ENCODE assay signal across 8 cellular contexts in the genomic region with DNA sequence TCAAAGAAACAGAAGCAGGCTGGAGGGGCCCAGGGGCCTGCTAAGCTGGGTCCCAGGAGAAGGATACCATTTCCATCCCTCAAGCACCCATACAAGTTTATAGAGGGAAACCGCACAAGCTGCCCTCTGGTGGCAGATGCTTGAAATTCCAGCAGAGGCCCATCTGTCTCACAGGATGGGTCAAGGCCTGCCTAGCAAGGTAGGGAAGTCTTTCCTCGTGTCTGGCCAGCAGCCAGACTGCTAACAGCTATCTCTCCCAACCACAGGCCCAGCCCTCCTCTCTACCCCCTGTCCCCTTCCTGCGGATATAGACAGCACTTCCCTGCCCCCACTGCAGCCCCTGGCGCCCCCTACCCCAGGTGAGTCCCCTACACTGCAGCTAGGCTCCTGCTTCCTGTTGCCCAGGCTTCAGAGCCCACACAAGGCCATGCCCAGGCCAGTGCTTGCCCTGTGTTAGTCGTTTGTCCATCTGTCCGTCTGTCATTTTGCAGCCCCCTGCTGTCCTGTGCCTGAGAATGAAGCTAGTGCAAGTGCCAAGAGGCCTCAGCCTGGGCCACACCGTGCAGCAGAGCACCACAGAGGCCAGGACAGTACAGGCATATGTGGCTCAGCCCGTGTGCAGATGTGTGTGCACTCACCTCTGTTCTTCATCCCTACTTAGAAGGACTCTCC. TPM values are rescaled to one million over a fixed set of nuclear protein-coding genes. Genes with fewer than 3 reads are reported as not detected.
DNase-seq lines count a peak whose midpoint lies in the region; ATAC-seq, FAIRE-seq and TF ChIP-seq lines count a peak whose summit lies in the region.

No MANE protein-coding gene starts in this region.

- in situ Hi-C loops in HepG2 (cut with HindIII; ENCODE audit: extremely low pct_ligation_motif_present, low pct_unique_long_range_greater_than_20kb) = no loop called here

- WGBS in HepG2 (ENCODE audit: low lambda C conversion rate) = 36% methylated on average over 5 of the region's 8 CpGs

- intact Hi-C loops in HepG2 (cut with micrococcal nuclease; ENCODE audit: unreplicated experiment) = loop anchor here (1.0 kb wide), 2 partner anchors 38 to 101 kb away; no protein-coding TSS in a partner anchor

- H3K4me1 ChIP-seq in DND-41 (ENCODE audit: insufficient read depth, low read length) (peaks cover 9% of the 10 kb centered on the region; the same call in 1 of the 2 replicates), HepG2 (ENCODE audit: insufficient read depth, low read length) (peaks cover 24% of the 10 kb centered on the region)

- no peak overlapping the region for H3K4me3 Mint-ChIP-seq in stimulated activated naive CD8-positive, alpha-beta T cell treated with anti-CD3 and anti-CD28 coated beads, Interleukin-15, Interleukin-2, amounts not matched to agents 100 ng/mL and 50 ng/mL, for 24 hours

- peak overlapping the region; percentile 26 for H3K27ac Mint-ChIP-seq in stimulated activated naive CD8-positive, alpha-beta T cell treated with anti-CD3 and anti-CD28 coated beads, Interleukin-15, Interleukin-2, amounts not matched to agents 100 ng/mL and 50 ng/mL, for 24 hours

- POLR2A ChIA-PET in HepG2 (lab: Yijun Ruan, JAX) = interaction anchor here (1.0 to 4.4 kb wide), 10 partner anchors 9 to 119 kb away, joined by 3 to 31 read pairs (median 4); a partner anchor contains a TSS

- H3K9me3 Mint-ChIP-seq in stimulated activated naive CD8-positive, alpha-beta T cell treated with anti-CD3 and anti-CD28 coated beads, Interleukin-15, Interleukin-2, amounts not matched to agents 100 ng/mL and 50 ng/mL, for 24 hours = no peaks in the 10 kb centered on the region

- H3K9me3 ChIP-seq in DND-41 (ENCODE audit: insufficient read depth, low read length, severe bottlenecking) (no peaks in the 10 kb centered on the region), HepG2 (ENCODE audit: low read length) (no peaks in the 10 kb centered on the region)

- BruUV-seq in HepG2 (replicated peaks; lab: Mats Ljungman, UMichigan) = no TSS peak

- H4K20me1 ChIP-seq in DND-41 (ENCODE audit: insufficient read depth, low read length) (peaks cover 85% of the 10 kb centered on the region), HepG2 (ENCODE audit: insufficient read depth, low read length) (peaks cover 23% of the 10 kb centered on the region)

- TF ChIP-seq EP300 in HepG2 (IDR thresholded peaks at IDR 0.05; ENCODE audit: low read depth in 2 of 2, low read length in 2 of 2) = no peak
- no peak for TF ChIP-seq EP300 in HepG2 (CRISPR knock-in tag; IDR thresholded peaks at IDR 0.05; ENCODE audit: borderline replicate concordance)

- DNase-seq in DND-41 (peak; percentile 69), HCEC 1CT (peak; percentile 61), NCI-H2171 (lab: John Stamatoyannopoulos, UW) (peak; percentile 29), coronary artery (ENCODE audit: low spot score) (no peak), HepG2 (ENCODE audit: low spot score) (peak; percentile 78)

- no peak overlapping the region for H2AFZ ChIP-seq in DND-41 (ENCODE audit: low read depth, low read length)
- H2AFZ ChIP-seq in HepG2 (ENCODE audit: low read length) = no peak overlapping the region

- H3K4me1 Mint-ChIP-seq in stimulated activated naive CD8-positive, alpha-beta T cell treated with anti-CD3 and anti-CD28 coated beads, Interleukin-15, Interleukin-2, amounts not matched to agents 100 ng/mL and 50 ng/mL, for 24 hours (ENCODE audit: low read depth) = peaks cover 71% of the 10 kb centered on the region

- H3K27ac ChIP-seq in DND-41 (ENCODE audit: low read length) (no peak overlapping the region), coronary artery (no peak overlapping the region), HepG2 (ENCODE audit: extremely low read length, insufficient read depth, low read length) (no peak overlapping the region)

- CTCF ChIA-PET in HepG2 (lab: Yijun Ruan, JAX; ENCODE audit: low intra/inter-chr PET ratio, low total read pairs) = interaction anchor here (0.8 to 5.0 kb wide), 4 partner anchors 38 to 114 kb away, joined by 3 to 71 read pairs (median 9); no protein-coding TSS in a partner anchor

- peak; percentile 80 for ATAC-seq in DND-41 (ENCODE audit: insufficient read depth, low read depth)
- peak; percentile 78 for ATAC-seq in HepG2
- no peak for ATAC-seq in HG03469 (IDR thresholded peaks at IDR 0.05; ENCODE audit: unreplicated experiment)

- peaks cover 91% of the 10 kb centered on the region for H3K36me3 ChIP-seq in DND-41 (ENCODE audit: insufficient read depth, low read length)
- peaks cover 29 to 75% of the 10 kb centered on the region in 2 experiments for H3K36me3 ChIP-seq in HepG2 (replicated peaks in 1 of 2; ENCODE audit: control insufficient read depth in 1 of 2, insufficient read depth in 2 of 2, low read length in 2 of 2)

- peaks cover 41% of the 10 kb centered on the region for H3K36me3 Mint-ChIP-seq in stimulated activated naive CD8-positive, alpha-beta T cell treated with anti-CD3 and anti-CD28 coated beads, Interleukin-15, Interleukin-2, amounts not matched to agents 100 ng/mL and 50 ng/mL, for 24 hours (ENCODE audit: low read depth)

- TF ChIP-seq RAD21 in HepG2 (CRISPR knock-in tag; IDR thresholded peaks at IDR 0.05) = peak; percentile 76

- peak; percentile 87 for TF ChIP-seq CTCF in DND-41 (IDR thresholded peaks at IDR 0.05; ENCODE audit: borderline replicate concordance, extremely low read depth, low read length, poor library complexity, severe bottlenecking)
- TF ChIP-seq CTCF in WI38 (IDR thresholded peaks at IDR 0.05; ENCODE audit: low read depth, low read length) = peak; percentile 83
- peak; percentile 55 for TF ChIP-seq CTCF in coronary artery (IDR thresholded peaks at IDR 0.05)
- peak; percentile 84 for TF ChIP-seq CTCF in HepG2 (CRISPR knock-in tag; IDR thresholded peaks at IDR 0.05)

- H3K4me3 ChIP-seq in DND-41 (ENCODE audit: low read depth in 1 of 2, low read length in 2 of 2) (no peak overlapping the region), WI38 (ENCODE audit: low read depth, low read length) (no peak overlapping the region), coronary artery (no peak overlapping the region), HepG2 (replicated peaks in 1 of 3; ENCODE audit: insufficient read depth in 1 of 3, low read depth in 2 of 3, low read length in 3 of 3) (no peak overlapping the region)

- H3K9ac ChIP-seq in DND-41 (ENCODE audit: low read depth, low read length) (no peak overlapping the region), HepG2 (ENCODE audit: insufficient read depth, low read depth, low read length) (no peak overlapping the region)

- H3K27me3 Mint-ChIP-seq in stimulated activated naive CD8-positive, alpha-beta T cell treated with anti-CD3 and anti-CD28 coated beads, Interleukin-15, Interleukin-2, amounts not matched to agents 100 ng/mL and 50 ng/mL, for 24 hours = no peaks in the 10 kb centered on the region

- peaks cover 43% of the 10 kb centered on the region for H3K79me2 ChIP-seq in DND-41 (ENCODE audit: insufficient read depth, low read length)
- H3K79me2 ChIP-seq in HepG2 (ENCODE audit: insufficient read depth, low read length) = no peaks in the 10 kb centered on the region

- no peak overlapping the region for H3K4me2 ChIP-seq in DND-41 (ENCODE audit: insufficient read depth, low read length)
- no peak overlapping the region for H3K4me2 ChIP-seq in HepG2 (ENCODE audit: low read depth, low read length)

- FAIRE-seq in HepG2 (lab: Jason Lieb, UNC) = peak; percentile 90

- no peak for TF ChIP-seq POLR2A in HepG2 (IDR thresholded peaks at IDR 0.05; ENCODE audit: insufficient read depth in 1 of 2, low read depth in 2 of 2, low read length in 2 of 2)

- H3K27me3 ChIP-seq in DND-41 (ENCODE audit: insufficient read depth, low read length, poor library complexity) (no peaks in the 10 kb centered on the region), HepG2 (ENCODE audit: control insufficient read depth in 1 of 2, insufficient read depth in 2 of 2, low read length in 2 of 2) (no peaks in the 10 kb centered on the region)

RNA-seq across cellular contexts. Expression of a gene that starts 26.2 kb away (rescaled TPM):
- total RNA-seq in HepG2 (2016; rRNA removed; fragmentation: Illumina TruSeq; extraction: Trizol) = 6.8 and 7.9 TPM in 2 replicates
- total RNA-seq in HepG2 (2016; cell fraction: cytosol; rRNA removed; fragmentation: Illumina TruSeq; extraction: Trizol; ENCODE audit: low read depth) = 5.3 and 5.4 TPM in 2 replicates
- 7.1 and 8.8 TPM in 2 replicates for total RNA-seq in HepG2 (2016; cell fraction: insoluble cytoplasmic fraction; rRNA removed; fragmentation: Illumina TruSeq; extraction: Trizol)
- total RNA-seq in HepG2 (2016; cell fraction: membrane; rRNA removed; fragmentation: Illumina TruSeq; extraction: Trizol) = 15.7 and 15.8 TPM in 2 replicates
- total RNA-seq in HepG2 (2016; cell fraction: nucleus; rRNA removed; fragmentation: Illumina TruSeq; extraction: Trizol) = 10.0 and 10.9 TPM in 2 replicates
- polyA plus RNA-seq in HepG2 (2011; rRNA removed) = 6.3 and 9.0 TPM in 2 replicates
- 4.8 and 5.8 TPM in 2 replicates for polyA plus RNA-seq in HepG2 (2011; cell fraction: cytosol; rRNA removed)
- 7.5 and 7.7 TPM in 2 replicates for polyA plus RNA-seq in HepG2 (2011; cell fraction: nucleus; rRNA removed)
- 8.6 and 11.4 TPM in 2 replicates for polyA plus RNA-seq in HepG2 (2012)
- 21.6 and 22.8 TPM in 2 replicates for polyA plus RNA-seq in HepG2 (2016; cell fraction: cytosol; fragmentation: Illumina TruSeq; extraction: Trizol; ENCODE audit: low read depth)
- 21.8 and 29.7 TPM in 2 replicates for polyA plus RNA-seq in HepG2 (2016; cell fraction: insoluble cytoplasmic fraction; fragmentation: Illumina TruSeq; extraction: Trizol; ENCODE audit: low read depth)
- polyA plus RNA-seq in HepG2 (2016; cell fraction: membrane; fragmentation: Illumina TruSeq; extraction: Trizol; ENCODE audit: low read depth) = 44.0 and 50.2 TPM in 2 replicates
- 25.7 and 28.7 TPM in 2 replicates for polyA plus RNA-seq in HepG2 (2016; cell fraction: nucleus; fragmentation: Illumina TruSeq; extraction: Trizol; ENCODE audit: insufficient read depth, low read depth)
- polyA minus RNA-seq in HepG2 (2011; rRNA and poly(A)+ RNA removed; ENCODE audit: low replicate concordance) = 0.19 and 20.5 TPM in 2 replicates
- polyA minus RNA-seq in HepG2 (2011; cell fraction: cytosol; rRNA and poly(A)+ RNA removed) = 3.3 and 5.4 TPM in 2 replicates
- polyA minus RNA-seq in HepG2 (2011; cell fraction: nucleus; rRNA and poly(A)+ RNA removed) = 15.2 and 18.2 TPM in 2 replicates

RNA-seq across cellular contexts. Expression of a gene that starts 36.1 kb away (rescaled TPM):
- total RNA-seq in HepG2 (2016; rRNA removed; fragmentation: Illumina TruSeq; extraction: Trizol) = 340 and 507 TPM in 2 replicates
- 137 and 143 TPM in 2 replicates for total RNA-seq in HepG2 (2016; cell fraction: cytosol; rRNA removed; fragmentation: Illumina TruSeq; extraction: Trizol; ENCODE audit: low read depth)
- total RNA-seq in HepG2 (2016; cell fraction: insoluble cytoplasmic fraction; rRNA removed; fragmentation: Illumina TruSeq; extraction: Trizol) = 343 and 521 TPM in 2 replicates
- total RNA-seq in HepG2 (2016; cell fraction: membrane; rRNA removed; fragmentation: Illumina TruSeq; extraction: Trizol) = 93.7 and 100 TPM in 2 replicates
- total RNA-seq in HepG2 (2016; cell fraction: nucleus; rRNA removed; fragmentation: Illumina TruSeq; extraction: Trizol) = 151 and 157 TPM in 2 replicates
- 93.6 and 134 TPM in 2 replicates for polyA plus RNA-seq in HepG2 (2011; rRNA removed)
- 88.5 and 154 TPM in 2 replicates for polyA plus RNA-seq in HepG2 (2011; cell fraction: cytosol; rRNA removed)
- 34.1 and 52.2 TPM in 2 replicates for polyA plus RNA-seq in HepG2 (2011; cell fraction: nucleus; rRNA removed)
- 309 and 384 TPM in 2 replicates for polyA plus RNA-seq in HepG2 (2012)
- 114 and 131 TPM in 2 replicates for polyA plus RNA-seq in HepG2 (2016; cell fraction: cytosol; fragmentation: Illumina TruSeq; extraction: Trizol; ENCODE audit: low read depth)
- polyA plus RNA-seq in HepG2 (2016; cell fraction: insoluble cytoplasmic fraction; fragmentation: Illumina TruSeq; extraction: Trizol; ENCODE audit: low read depth) = 701 and 780 TPM in 2 replicates
- 95.3 and 99.7 TPM in 2 replicates for polyA plus RNA-seq in HepG2 (2016; cell fraction: membrane; fragmentation: Illumina TruSeq; extraction: Trizol; ENCODE audit: low read depth)
- polyA plus RNA-seq in HepG2 (2016; cell fraction: nucleus; fragmentation: Illumina TruSeq; extraction: Trizol; ENCODE audit: insufficient read depth, low read depth) = 220 and 238 TPM in 2 replicates
- 30.3 and 67.0 TPM in 2 replicates for polyA minus RNA-seq in HepG2 (2011; rRNA and poly(A)+ RNA removed; ENCODE audit: low replicate concordance)
- polyA minus RNA-seq in HepG2 (2011; cell fraction: cytosol; rRNA and poly(A)+ RNA removed) = 87.3 and 99.7 TPM in 2 replicates
- 122 and 128 TPM in 2 replicates for polyA minus RNA-seq in HepG2 (2011; cell fraction: nucleus; rRNA and poly(A)+ RNA removed)
